In the genomic region with DNA sequence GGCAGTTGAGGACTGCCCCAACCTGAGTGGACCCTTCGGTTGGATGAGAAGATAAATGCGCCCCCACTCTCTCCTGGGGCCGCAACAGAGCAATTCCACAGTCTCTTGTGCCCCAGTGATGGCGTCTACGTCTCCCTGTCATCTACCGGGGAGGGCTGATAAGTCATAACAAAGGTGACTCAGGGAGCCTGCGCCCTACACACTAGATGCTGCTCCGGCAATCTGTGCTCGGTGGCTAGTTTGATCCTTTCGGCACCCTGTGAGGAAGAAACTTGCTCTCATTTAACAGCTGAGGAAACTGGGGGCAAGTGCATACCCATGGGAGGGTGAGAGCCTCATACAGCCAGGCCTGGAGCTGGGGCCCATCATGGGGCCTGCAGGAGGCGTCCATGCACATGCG, we compare ENCODE assay signal across 1 cellular context.
TF ChIP-seq lines count a peak whose summit lies in the region.

No MANE protein-coding gene starts in this region.

TF ChIP-seq in H1, 55 proteins besides CTCF, POLR2A, EP300 and RAD21:
- TF ChIP-seq PHF8 (conservative IDR thresholded peaks at IDR 0.05; ENCODE audit: low read depth, low read length) (no peak), BACH1 (IDR thresholded peaks at IDR 0.05; ENCODE audit: low read length) (no peak), CBX5 (IDR thresholded peaks at IDR 0.05; ENCODE audit: low read depth, low read length) (no peak), BCL11A (IDR thresholded peaks at IDR 0.05; ENCODE audit: low read depth in 2 of 2, low read length in 2 of 2) (no peak), NANOG (IDR thresholded peaks at IDR 0.05; ENCODE audit: insufficient read depth, low read depth, low read length, poor library complexity, severe bottlenecking) (no peak), KDM5A (IDR thresholded peaks at IDR 0.05; ENCODE audit: low read length) (no peak), CHD2 (IDR thresholded peaks at IDR 0.05; ENCODE audit: low read length) (no peak)
- TF ChIP-seq, protein P1, sequence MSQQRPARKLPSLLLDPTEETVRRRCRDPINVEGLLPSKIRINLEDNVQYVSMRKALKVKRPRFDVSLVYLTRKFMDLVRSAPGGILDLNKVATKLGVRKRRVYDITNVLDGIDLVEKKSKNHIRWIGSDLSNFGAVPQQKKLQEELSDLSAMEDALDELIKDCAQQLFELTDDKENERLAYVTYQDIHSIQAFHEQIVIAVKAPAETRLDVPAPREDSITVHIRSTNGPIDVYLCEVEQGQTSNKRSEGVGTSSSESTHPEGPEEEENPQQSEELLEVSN (IDR thresholded peaks at IDR 0.05), result no peak
